ENCODE assay signal across 11 cellular contexts in genomic region chr4:151530230-151530629, GRCh38.
"Had no signal": no experiment of that assay in that cellular context is flagged by ENCODE, and none has a peak within 500 bp of the region (broad histone marks: within the 10 kb centered on the region; RNA-seq: fewer than 3 reads in every experiment).

No MANE protein-coding gene starts in this region.

- H3K9ac ChIP-seq: neural progenitor cell had no signal

- H3K9me3 ChIP-seq: pancreas, tibial nerve had no signal

- H3K4me1 Mint-ChIP-seq: activated naive CD4-positive, alpha-beta T cell treated with anti-CD3 and anti-CD28 coated beads, Interleukin-2, amount 10 ng/mL, durations not matched to agents 7 days and 5 days; neural progenitor cell; stimulated activated memory B cell treated with anti-CD40 and anti-IgM and Interleukin-4, amounts not matched to agents 10 μg/mL and 1 μg/mL and 100 μg/mL, for 72 hours had no signal

- H3K4me3 ChIP-seq: dorsolateral prefrontal cortex, neural progenitor cell, pancreas, tibial nerve had no signal

- H3K4me2 ChIP-seq: neural progenitor cell had no signal

- H3K9me3 Mint-ChIP-seq: activated T-helper 2 cell treated with anti-CD3 and anti-CD28 coated beads, Interferon-gamma antibody, Interleukin-2, Interleukin-4, amounts not matched to agents 10 μg/mL and 5 μg/mL and 100 μg/mL, durations not matched to agents 14 hours and 24 hours and 36 hours; stimulated activated memory B cell treated with anti-CD40 and anti-IgM and Interleukin-4, amounts not matched to agents 10 μg/mL and 1 μg/mL and 100 μg/mL, for 72 hours had no signal

- H3K4me1 ChIP-seq: neural progenitor cell, tibial nerve had no signal

- H3K27ac ChIP-seq: dorsolateral prefrontal cortex, neural progenitor cell, pancreas, tibial nerve had no signal

- H3K36me3 Mint-ChIP-seq: activated naive CD4-positive, alpha-beta T cell treated with anti-CD3 and anti-CD28 coated beads, Interleukin-2, amount 10 ng/mL, durations not matched to agents 7 days and 5 days; neural progenitor cell; stimulated activated memory B cell treated with anti-CD40 and anti-IgM and Interleukin-4, amounts not matched to agents 10 μg/mL and 1 μg/mL and 100 μg/mL, for 72 hours had no signal

- H3K4me3 Mint-ChIP-seq: activated naive CD4-positive, alpha-beta T cell treated with anti-CD3 and anti-CD28 coated beads, Interleukin-2, amount 10 ng/mL, durations not matched to agents 7 days and 5 days; neural progenitor cell; stimulated activated memory B cell treated with anti-CD40 and anti-IgM and Interleukin-4, amounts not matched to agents 10 μg/mL and 1 μg/mL and 100 μg/mL, for 72 hours had no signal

- DNase-seq: activated naive CD4-positive, alpha-beta T cell treated with anti-CD3 and anti-CD28 coated beads, Interleukin-2, amount 10 ng/mL, durations not matched to agents 7 days and 5 days; dorsolateral prefrontal cortex; kidney; pancreas; small intestine; SW 1271 had no signal

- H3K36me3 ChIP-seq: neural progenitor cell, pancreas, tibial nerve had no signal

- H3K27ac Mint-ChIP-seq: activated naive CD4-positive, alpha-beta T cell treated with anti-CD3 and anti-CD28 coated beads, Interleukin-2, amount 10 ng/mL, durations not matched to agents 7 days and 5 days; activated T-helper 2 cell treated with anti-CD3 and anti-CD28 coated beads, Interferon-gamma antibody, Interleukin-2, Interleukin-4, amounts not matched to agents 10 μg/mL and 5 μg/mL and 100 μg/mL, durations not matched to agents 14 hours and 24 hours and 36 hours; neural progenitor cell; stimulated activated memory B cell treated with anti-CD40 and anti-IgM and Interleukin-4, amounts not matched to agents 10 μg/mL and 1 μg/mL and 100 μg/mL, for 72 hours had no signal

- H2AFZ ChIP-seq: neural progenitor cell had no signal

- H3K27me3 ChIP-seq: dorsolateral prefrontal cortex, neural progenitor cell, pancreas, tibial nerve had no signal

- ATAC-seq: activated CD4-positive, CD25-positive, alpha-beta regulatory T cell treated with anti-CD3 and anti-CD28 coated beads, Interleukin-2, amount 50 U/mL, for 24 hours; pancreas; stimulated activated memory B cell treated with anti-CD40 and anti-IgM and Interleukin-4, amounts not matched to agents 10 μg/mL and 1 μg/mL and 100 μg/mL, for 72 hours had no signal
